ENCODE assay signal across 8 cellular contexts in genomic region chr15:84570164-84570692, GRCh38. TPM values are rescaled to one million over a fixed set of nuclear protein-coding genes. Genes with fewer than 3 reads are reported as not detected.
A peak's percentile ranks its signal among the peaks of the same experiment; 100 is the strongest.
DNase-seq lines count a peak whose midpoint lies in the region; ATAC-seq, FAIRE-seq and TF ChIP-seq lines count a peak whose summit lies in the region.

No MANE protein-coding gene starts in this region.

- CTCF ChIA-PET in activated naive CD4-positive, alpha-beta T cell treated with anti-CD3 and anti-CD28 coated beads for 36 hours (lab: Charles Lee): interaction anchor here (0.9 to 2.1 kb wide), 9 partner anchors 9 to 360 kb away, joined by 3 to 10 read pairs (median 3); no protein-coding TSS in a partner anchor

- H3K27me3 ChIP-seq in pancreas: no peaks in the 10 kb centered on the region

- peak overlapping the region; percentile 53 to 74 (median 71) for H3K4me3 ChIP-seq in pancreas

- TF ChIP-seq CTCF in pancreas (IDR thresholded peaks at IDR 0.05): no peak

- peak overlapping the region; percentile 82 for H3K4me3 Mint-ChIP-seq in activated naive CD4-positive, alpha-beta T cell treated with anti-CD3 and anti-CD28 coated beads for 36 hours

- peaks cover 15% of the 10 kb centered on the region for H3K4me1 Mint-ChIP-seq in activated naive CD4-positive, alpha-beta T cell treated with anti-CD3 and anti-CD28 coated beads for 36 hours (ENCODE audit: low read depth)

- peak overlapping the region; percentile 80 to 97 (median 90) for H3K27ac ChIP-seq in pancreas

- H3K4me1 ChIP-seq in pancreas: peaks cover 0 to 7% (median 4%) of the 10 kb centered on the region in 3 donors

- H3K27me3 Mint-ChIP-seq in activated naive CD4-positive, alpha-beta T cell treated with anti-CD3 and anti-CD28 coated beads for 36 hours (ENCODE audit: low read depth): no peaks in the 10 kb centered on the region

- 1% methylated on average over 44 to 48 of the region's 48 CpGs for WGBS in pancreas, 2 donors

- no peaks in the 10 kb centered on the region for H3K9me3 ChIP-seq in pancreas

- no peaks in the 10 kb centered on the region for H3K36me3 ChIP-seq in pancreas

- intact Hi-C loops in activated naive CD4-positive, alpha-beta T cell treated with anti-CD3 and anti-CD28 coated beads for 36 hours (cut with micrococcal nuclease): no loop called here
- intact Hi-C loops in pancreas (cut with DNase I): loop anchor here in 1 of 3 donors (10.0 kb wide), 1 partner anchor 365 kb away; no protein-coding TSS in a partner anchor

- ATAC-seq in pancreas: peak; percentile 67 to 83 (median 77)

- H3K36me3 Mint-ChIP-seq in activated naive CD4-positive, alpha-beta T cell treated with anti-CD3 and anti-CD28 coated beads for 36 hours (ENCODE audit: low read depth): no peaks in the 10 kb centered on the region

- no peaks in the 10 kb centered on the region for H3K9me3 Mint-ChIP-seq in activated naive CD4-positive, alpha-beta T cell treated with anti-CD3 and anti-CD28 coated beads for 36 hours

- no peak for FAIRE-seq in pancreas (lab: Jason Lieb, UNC)
- FAIRE-seq in urothelium cell line (lab: Jason Lieb, UNC): no peak

- DNase-seq in SIG-M5 treated with dmso at 0.1 percent for 504 hours (lab: John Stamatoyannopoulos, UW; ENCODE audit: unreplicated experiment) (peak; percentile 7), SIG-M5 (lab: John Stamatoyannopoulos, UW) (no peak), RKO (ENCODE audit: low spot score) (peak; percentile 42), glomerular visceral epithelial cell (ENCODE audit: extremely low spot score) (peak; percentile 46), pancreas (peak; percentile 44 to 84 (median 62)), urothelium cell line (ENCODE audit: low spot score) (peak; percentile 20), inferior parietal cortex (ENCODE audit: extremely low spot score) (no peak)
- DNase-seq in activated naive CD4-positive, alpha-beta T cell treated with anti-CD3 and anti-CD28 coated beads for 36 hours: peak; percentile 61

- H3K27ac Mint-ChIP-seq in activated naive CD4-positive, alpha-beta T cell treated with anti-CD3 and anti-CD28 coated beads for 36 hours: peak overlapping the region; percentile 18

RNA-seq across cellular contexts. Expression of gene ZSCAN2, which starts 30.6 kb away (rescaled TPM):
- total RNA-seq in activated naive CD4-positive, alpha-beta T cell treated with anti-CD3 and anti-CD28 coated beads for 36 hours: 1 to 10 TPM; 5.3 to 5.6 TPM
- total RNA-seq in pancreas: 10 to 100 TPM; 11.3 to 15.4 (median 13.5) TPM
- 1 to 10 TPM; 5.5 to 6.6 TPM for polyA plus RNA-seq in pancreas

Comparison
In these comparisons a context has a peak if more than half of its experiments do, and no peak if none do; other contexts are left out.
1. DNase-seq: peak in SIG-M5 treated with dmso at 0.1 percent for 504 hours (single experiment), RKO (single experiment), activated naive CD4-positive, alpha-beta T cell treated with anti-CD3 and anti-CD28 coated beads for 36 hours (single experiment), glomerular visceral epithelial cell (single experiment), pancreas (6 of 6) and urothelium cell line (single experiment); none in SIG-M5 (single experiment) and inferior parietal cortex (single experiment).